22 cellular contexts compared by ENCODE assay signal in the genomic region with DNA sequence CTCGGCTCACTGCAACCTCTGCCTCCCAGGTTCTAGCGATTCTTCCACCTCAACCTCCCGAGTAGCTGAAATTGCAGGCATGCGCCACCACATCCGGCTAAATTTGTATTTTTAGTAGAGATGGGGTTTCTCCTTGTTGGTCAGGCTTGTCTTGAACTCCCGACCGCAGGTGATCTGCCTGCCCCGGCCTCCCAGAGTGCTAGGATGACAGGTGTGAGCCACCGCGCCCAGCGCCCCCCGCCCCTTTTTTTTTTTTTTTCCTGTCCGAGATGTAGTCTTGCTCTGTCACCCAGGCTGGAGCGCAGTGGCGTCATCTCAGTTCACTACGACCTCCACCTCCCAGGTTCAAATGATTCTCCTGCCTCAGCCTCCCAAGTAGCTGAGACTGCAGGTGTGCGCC.
"Had no signal": no experiment of that assay in that cellular context is flagged by ENCODE, and none has a peak within 500 bp of the region (broad histone marks: within the 10 kb centered on the region; RNA-seq: fewer than 3 reads in every experiment).

No MANE protein-coding gene starts in this region.

- H3K27ac ChIP-seq: esophagus muscularis mucosa, hepatocyte, thoracic aorta, upper lobe of left lung had no signal

- ATAC-seq: activated CD4-positive, CD25-positive, alpha-beta regulatory T cell treated with anti-CD3 and anti-CD28 coated beads, Interleukin-2, amount 50 U/mL, for 24 hours; left lobe of liver; natural killer cell; sciatic nerve; stimulated activated memory B cell treated with anti-CD40 and anti-IgM and Interleukin-4, amounts not matched to agents 10 μg/mL and 1 μg/mL and 100 μg/mL, for 72 hours had no signal

- H3K27me3 Mint-ChIP-seq: stimulated activated memory B cell treated with anti-CD40 and anti-IgM and Interleukin-4, amounts not matched to agents 10 μg/mL and 1 μg/mL and 100 μg/mL, for 72 hours had no signal

- H3K4me2 ChIP-seq: hepatocyte, SK-N-SH had no signal

- H3K27me3 ChIP-seq: esophagus muscularis mucosa, hepatocyte, upper lobe of left lung had no signal

- H3K9me3 Mint-ChIP-seq: brain; immature natural killer cell; natural killer cell; stimulated activated memory B cell treated with anti-CD40 and anti-IgM and Interleukin-4, amounts not matched to agents 10 μg/mL and 1 μg/mL and 100 μg/mL, for 72 hours; T-helper 2 cell treated with Interferon-gamma antibody and Interleukin-4, amounts not matched to agents 5 μg/mL and 100 μg/mL, for 36 hours had no signal

- H3K27ac Mint-ChIP-seq: brain had no signal

- H3K4me3 ChIP-seq: esophagus muscularis mucosa, hepatocyte, lung, thoracic aorta, upper lobe of left lung had no signal

- H2AFZ ChIP-seq: hepatocyte had no signal

- DNase-seq: activated CD4-positive, alpha-beta T cell treated with anti-CD3 and anti-CD28 coated beads, Interleukin-2, amount 50 U/mL, for 1 hour; activated CD8-positive, alpha-beta memory T cell treated with anti-CD3 and anti-CD28 coated beads for 24 hours; activated CD8-positive, alpha-beta memory T cell treated with anti-CD3 and anti-CD28 coated beads, Interleukin-2, amount 50 U/mL, for 4 hours; aorta; effector memory CD4-positive, alpha-beta T cell; glutamatergic neuron; immature natural killer cell; natural killer cell; SK-N-SH; small intestine; stimulated activated CD4-positive, alpha-beta T cell treated with anti-CD3 and anti-CD28 coated beads, Interleukin-2, amount 100 ng/mL, for 24 hours; upper lobe of left lung had no signal

- H3K9ac ChIP-seq: SK-N-SH had no signal

- H3K4me3 Mint-ChIP-seq: brain; immature natural killer cell; natural killer cell; stimulated activated memory B cell treated with anti-CD40 and anti-IgM and Interleukin-4, amounts not matched to agents 10 μg/mL and 1 μg/mL and 100 μg/mL, for 72 hours; T-helper 2 cell treated with Interferon-gamma antibody and Interleukin-4, amounts not matched to agents 5 μg/mL and 100 μg/mL, for 36 hours had no signal

- H3K9me3 ChIP-seq: esophagus muscularis mucosa, SK-N-SH, thoracic aorta, upper lobe of left lung had no signal
